Comparison of ENCODE assay signal across 16 cellular contexts in the genomic region with DNA sequence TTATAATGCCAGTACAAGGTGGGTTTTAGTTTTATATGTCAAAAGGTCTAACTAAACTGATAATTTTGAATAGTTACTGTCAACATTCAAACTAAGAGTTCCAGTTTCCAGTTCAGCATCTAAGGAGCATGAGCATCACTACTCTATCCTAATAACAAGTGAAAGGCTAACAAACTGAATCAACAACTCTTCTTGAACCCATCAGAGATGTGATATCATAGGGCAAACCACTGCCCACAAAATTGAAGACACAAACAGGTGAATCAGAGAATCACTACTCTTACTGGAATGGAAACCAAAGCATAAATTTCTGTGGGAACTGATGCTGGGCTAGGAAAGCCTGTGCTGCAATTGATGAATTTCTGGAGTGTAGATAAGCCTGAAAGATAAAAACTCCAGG.
DNase-seq lines count a peak whose midpoint lies in the region; ATAC-seq lines count a peak whose summit lies in the region.
"Had no signal": no experiment of that assay in that cellular context is flagged by ENCODE, and none has a peak within 500 bp of the region (broad histone marks: within the 10 kb centered on the region; RNA-seq: fewer than 3 reads in every experiment).

No MANE protein-coding gene starts in this region.

- H3K27ac Mint-ChIP-seq in activated T-cell treated with anti-CD3 and anti-CD28 coated beads, Interleukin-2, amount 50 U/mL, for 72 hours, result no peak overlapping the region
- no peak overlapping the region for H3K27ac Mint-ChIP-seq in activated T-helper 17 cell treated with anti-CD3 and anti-CD28 coated beads, Interleukin-2, amount 50 U/mL, for 72 hours
- H3K27ac Mint-ChIP-seq: CD4-positive, alpha-beta memory T cell had no signal

- no peaks in the 10 kb centered on the region for H3K9me3 ChIP-seq in aorta (ENCODE audit: control insufficient read depth, low read length)

- no peaks in the 10 kb centered on the region for H3K36me3 ChIP-seq in aorta (ENCODE audit: control insufficient read depth in 1 of 2, insufficient read depth in 2 of 2, low read length in 1 of 2)

- H3K36me3 Mint-ChIP-seq in activated T-cell treated with anti-CD3 and anti-CD28 coated beads, Interleukin-2, amount 50 U/mL, for 72 hours (ENCODE audit: insufficient read depth in 2 of 2), result no peaks in the 10 kb centered on the region
- no peaks in the 10 kb centered on the region for H3K36me3 Mint-ChIP-seq in activated T-helper 17 cell treated with anti-CD3 and anti-CD28 coated beads, Interleukin-2, amount 50 U/mL, for 72 hours (ENCODE audit: low read depth)
- H3K36me3 Mint-ChIP-seq: CD4-positive, alpha-beta memory T cell had no signal

- H3K27ac ChIP-seq in aorta (ENCODE audit: low read depth in 1 of 2, low read length in 2 of 2), result no peak overlapping the region
- H3K27ac ChIP-seq: GM23248 had no signal

- peaks cover 6% of the 10 kb centered on the region for H3K4me1 Mint-ChIP-seq in activated T-cell treated with anti-CD3 and anti-CD28 coated beads, Interleukin-2, amount 50 U/mL, for 72 hours (ENCODE audit: low read depth)
- no peaks in the 10 kb centered on the region for H3K4me1 Mint-ChIP-seq in activated T-helper 17 cell treated with anti-CD3 and anti-CD28 coated beads, Interleukin-2, amount 50 U/mL, for 72 hours
- H3K4me1 Mint-ChIP-seq: CD4-positive, alpha-beta memory T cell had no signal

- no peaks in the 10 kb centered on the region for H3K4me1 ChIP-seq in aorta (ENCODE audit: control insufficient read depth in 1 of 2, insufficient read depth in 2 of 2, low read length in 2 of 2)

- H3K4me3 ChIP-seq in aorta (ENCODE audit: low read length in 2 of 2), result no peak overlapping the region
- H3K4me3 ChIP-seq: GM23248 had no signal

- no peaks in the 10 kb centered on the region for H3K27me3 Mint-ChIP-seq in activated T-cell treated with anti-CD3 and anti-CD28 coated beads, Interleukin-2, amount 50 U/mL, for 72 hours (ENCODE audit: low read depth)
- peaks cover 3% of the 10 kb centered on the region for H3K27me3 Mint-ChIP-seq in activated T-helper 17 cell treated with anti-CD3 and anti-CD28 coated beads, Interleukin-2, amount 50 U/mL, for 72 hours

- intact Hi-C loops in aorta (cut with DNase I), result no loop called here

- peak; percentile 83 to 89 for ATAC-seq in activated T-cell treated with anti-CD3 and anti-CD28 coated beads, Interleukin-2, amount 50 U/mL, for 72 hours (replicated peaks in 1 of 2)
- ATAC-seq in activated T-helper 17 cell treated with anti-CD3 and anti-CD28 coated beads, Interleukin-2, amount 50 U/mL, for 72 hours (replicated peaks), result peak; percentile 80
- peak; percentile 81 for ATAC-seq in stimulated activated naive CD8-positive, alpha-beta T cell treated with anti-CD3 and anti-CD28 coated beads, Interleukin-15, Interleukin-2, amounts not matched to agents 100 U/mL and 50 U/mL, for 24 hours
- ATAC-seq in aorta (ENCODE audit: low FRiP score), result no peak

- peak; percentile 3 to 13 for DNase-seq in activated T-cell treated with anti-CD3 and anti-CD28 coated beads, Interleukin-2, amount 50 U/mL, for 72 hours
- no peak for DNase-seq in activated T-cell treated with anti-CD3 and anti-CD28 coated beads, Interleukin-2, amount 50 U/mL, for 48 hours
- peak; percentile 5 for DNase-seq in amniotic epithelial cell (ENCODE audit: low read depth)
- DNase-seq in stimulated activated naive CD8-positive, alpha-beta T cell treated with anti-CD3 and anti-CD28 coated beads, Interleukin-15, Interleukin-2, amounts not matched to agents 100 U/mL and 50 U/mL, for 24 hours, result no peak
- no peak for DNase-seq in aorta
- DNase-seq in T1000 (lab: John Stamatoyannopoulos, UW), result no peak
- DNase-seq: C1 segment of cervical spinal cord; Calu3; CD4-positive, alpha-beta memory T cell; COR-L47; DMS153; DND-41; GM23248; H7; HCEC 1CT had no signal

- no peaks in the 10 kb centered on the region for H3K27me3 ChIP-seq in aorta (ENCODE audit: control insufficient read depth in 1 of 2, insufficient read depth in 2 of 2, low read length in 1 of 2)

- no peak overlapping the region for H3K4me3 Mint-ChIP-seq in activated T-cell treated with anti-CD3 and anti-CD28 coated beads, Interleukin-2, amount 50 U/mL, for 72 hours
- no peak overlapping the region for H3K4me3 Mint-ChIP-seq in activated T-helper 17 cell treated with anti-CD3 and anti-CD28 coated beads, Interleukin-2, amount 50 U/mL, for 72 hours
- H3K4me3 Mint-ChIP-seq: CD4-positive, alpha-beta memory T cell had no signal

- H3K9me3 Mint-ChIP-seq in activated T-cell treated with anti-CD3 and anti-CD28 coated beads, Interleukin-2, amount 50 U/mL, for 72 hours, result no peaks in the 10 kb centered on the region
- no peaks in the 10 kb centered on the region for H3K9me3 Mint-ChIP-seq in activated T-helper 17 cell treated with anti-CD3 and anti-CD28 coated beads, Interleukin-2, amount 50 U/mL, for 72 hours

Comparison
In these comparisons a context has a peak if more than half of its experiments do, and no peak if none do; other contexts are left out.
1. DNase-seq: peak in activated T-cell treated with anti-CD3 and anti-CD28 coated beads, Interleukin-2, amount 50 U/mL, for 72 hours (2 of 2) and amniotic epithelial cell (single experiment); none in activated T-cell treated with anti-CD3 and anti-CD28 coated beads, Interleukin-2, amount 50 U/mL, for 48 hours (0 of 2), stimulated activated naive CD8-positive, alpha-beta T cell treated with anti-CD3 and anti-CD28 coated beads, Interleukin-15, Interleukin-2, amounts not matched to agents 100 U/mL and 50 U/mL, for 24 hours (single experiment), aorta (0 of 2) and T1000 (single experiment).